25 cellular contexts compared by ENCODE assay signal in the genomic region with DNA sequence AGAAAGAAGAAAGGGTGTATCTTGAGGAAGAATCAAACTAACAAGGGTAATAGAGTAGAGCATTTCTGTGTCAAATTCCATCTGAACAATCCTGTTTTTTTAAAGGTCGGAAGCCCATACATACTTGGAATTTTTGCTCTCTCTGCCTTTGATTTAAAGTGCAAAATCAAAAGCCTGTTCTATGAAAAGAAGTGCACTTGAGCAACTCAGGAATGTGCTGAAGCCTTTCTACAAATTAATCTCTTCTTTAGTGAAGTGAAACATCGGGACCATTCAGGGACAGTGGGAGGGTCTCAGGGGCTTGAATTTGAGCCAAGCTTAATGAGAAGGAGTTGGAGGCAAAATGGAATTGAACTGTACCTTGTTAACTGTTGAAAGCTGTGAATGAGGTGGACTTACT.
DNase-seq lines count a peak whose midpoint lies in the region; ATAC-seq and TF ChIP-seq lines count a peak whose summit lies in the region.
"Had no signal": no experiment of that assay in that cellular context is flagged by ENCODE, and none has a peak within 500 bp of the region (broad histone marks: within the 10 kb centered on the region; RNA-seq: fewer than 3 reads in every experiment).

No MANE protein-coding gene starts in this region.

- H3K4me3 ChIP-seq in kidney epithelial cell (ENCODE audit: low read depth, low read length) (no peak overlapping the region), ovary (no peak overlapping the region)
- H3K4me3 ChIP-seq in naive thymus-derived CD4-positive, alpha-beta T cell (ENCODE audit: low read length): no peak overlapping the region
- H3K4me3 ChIP-seq: K562, Peyer's patch, skin epidermis had no signal

- no peak overlapping the region for H3K27ac ChIP-seq in naive thymus-derived CD4-positive, alpha-beta T cell (ENCODE audit: low read depth, low read length)
- no peak overlapping the region for H3K27ac ChIP-seq in ovary
- H3K27ac ChIP-seq: Peyer's patch, skin epidermis had no signal

- no peak for TF ChIP-seq EP300 in ovary (IDR thresholded peaks at IDR 0.05)

- in situ Hi-C loops in Caki2 (cut with HindIII; ENCODE audit: low pct_unique_long_range_greater_than_20kb, low sequenced_read_pairs): no loop called here

- 0 to 7% (median 3%) methylated on average over 2 of the region's 2 CpGs for WGBS in ovary, 3 donors

- no peaks in the 10 kb centered on the region for H3K27me3 Mint-ChIP-seq in osteocyte (ENCODE audit: unreplicated experiment)
- H3K27me3 Mint-ChIP-seq in naive thymus-derived CD4-positive, alpha-beta T cell: no peaks in the 10 kb centered on the region
- H3K27me3 Mint-ChIP-seq in T-helper 2 cell treated with Interferon-gamma antibody and Interleukin-4, amounts not matched to agents 5 μg/mL and 100 μg/mL, for 36 hours (ENCODE audit: low read depth): no peaks in the 10 kb centered on the region
- H3K27me3 Mint-ChIP-seq: dendritic cell treated with granulocyte-macrophage colony-stimulating factor and Interleukin-4, amounts not matched to agents 40 ng/mL and 50 ng/mL, for 4 days had no signal

- no peaks in the 10 kb centered on the region for H3K9me3 Mint-ChIP-seq in osteocyte (ENCODE audit: unreplicated experiment)
- H3K9me3 Mint-ChIP-seq in naive thymus-derived CD4-positive, alpha-beta T cell: peaks cover 0 to 41% (median 7%) of the 10 kb centered on the region in 11 donors
- peaks cover 29% of the 10 kb centered on the region for H3K9me3 Mint-ChIP-seq in T-helper 2 cell treated with Interferon-gamma antibody and Interleukin-4, amounts not matched to agents 5 μg/mL and 100 μg/mL, for 36 hours
- H3K9me3 Mint-ChIP-seq: brain had no signal

- intact Hi-C loops in naive thymus-derived CD4-positive, alpha-beta T cell (cut with micrococcal nuclease): no loop called here
- intact Hi-C loops in ovary (cut with DNase I): no loop called here

- TF ChIP-seq CTCF in kidney epithelial cell (IDR thresholded peaks at IDR 0.05; ENCODE audit: insufficient read depth, low read length, poor library complexity, severe bottlenecking): no peak
- TF ChIP-seq CTCF in osteocyte (IDR thresholded peaks at IDR 0.05): no peak
- no peak for TF ChIP-seq CTCF in ovary (IDR thresholded peaks at IDR 0.05)

- DNase-seq in Caki2 (ENCODE audit: low read depth): peak; percentile 14
- DNase-seq in amniotic epithelial cell (ENCODE audit: low read depth): peak; percentile 47
- DNase-seq in kidney epithelial cell (ENCODE audit: low read depth): peak; percentile 32
- DNase-seq in osteocyte (ENCODE audit: extremely low spot score, unreplicated experiment): no peak
- no peak for DNase-seq in naive thymus-derived CD4-positive, alpha-beta T cell
- no peak for DNase-seq in stimulated activated CD4-positive, alpha-beta T cell treated with anti-CD3 and anti-CD28 coated beads, Interleukin-2, amount 100 ng/mL, for 48 hours
- no peak for DNase-seq in ovary
- no peak for DNase-seq in T-helper 2 cell treated with Interferon-gamma antibody and Interleukin-4, amounts not matched to agents 5 μg/mL and 100 μg/mL, for 36 hours (ENCODE audit: low spot score)
- DNase-seq: C1 segment of cervical spinal cord; DMS 273 treated with DMSO at 0.1 percent for 48 hours; foreskin fibroblast; left ventricle myocardium superior; NCI-H1930; NK-92 treated with Interleukin-12 subunit alpha and Interleukin-12 subunit beta, amount 100 ng/mL, for 24 hours; Peyer's patch; stimulated activated CD4-positive, alpha-beta T cell treated with anti-CD3 and anti-CD28 coated beads, Interleukin-4, amount 100 ng/mL, for 1 hour; T1000 had no signal

- no peak overlapping the region for H3K4me3 Mint-ChIP-seq in osteocyte (ENCODE audit: unreplicated experiment)
- no peak overlapping the region for H3K4me3 Mint-ChIP-seq in naive thymus-derived CD4-positive, alpha-beta T cell
- no peak overlapping the region for H3K4me3 Mint-ChIP-seq in T-helper 2 cell treated with Interferon-gamma antibody and Interleukin-4, amounts not matched to agents 5 μg/mL and 100 μg/mL, for 36 hours
- H3K4me3 Mint-ChIP-seq: activated T-helper 1 cell treated with anti-CD3 and anti-CD28 coated beads, Interleukin-12 subunit alpha, Interleukin-12 subunit beta, Interleukin-2, Interleukin-4 antibody, amounts not matched to agents 30 ng/mL and 10 ng/mL and 1 ng/mL, durations not matched to agents 14 hours and 24 hours and 36 hours; dendritic cell treated with granulocyte-macrophage colony-stimulating factor and Interleukin-4, amounts not matched to agents 40 ng/mL and 50 ng/mL, for 4 days had no signal

- CTCF ChIA-PET in naive thymus-derived CD4-positive, alpha-beta T cell (lab: Charles Lee): no interaction called here

- no peaks in the 10 kb centered on the region for H3K4me1 ChIP-seq in naive thymus-derived CD4-positive, alpha-beta T cell (ENCODE audit: control insufficient read depth in 2 of 2, insufficient read depth in 2 of 2, low read length in 2 of 2)
- H3K4me1 ChIP-seq in ovary (ENCODE audit: insufficient read depth): no peaks in the 10 kb centered on the region
- H3K4me1 ChIP-seq: Peyer's patch had no signal

- H3K9me3 ChIP-seq in naive thymus-derived CD4-positive, alpha-beta T cell (ENCODE audit: control insufficient read depth in 2 of 3, low read length in 3 of 3): no peaks in the 10 kb centered on the region
- H3K9me3 ChIP-seq in ovary: no peaks in the 10 kb centered on the region

- H3K36me3 ChIP-seq in kidney epithelial cell (ENCODE audit: control insufficient read depth, insufficient read depth, low read length): no peaks in the 10 kb centered on the region
- H3K36me3 ChIP-seq in naive thymus-derived CD4-positive, alpha-beta T cell (ENCODE audit: control insufficient read depth in 2 of 3, insufficient read depth in 3 of 3, low read length in 3 of 3): no peaks in the 10 kb centered on the region
- H3K36me3 ChIP-seq in ovary: no peaks in the 10 kb centered on the region
- H3K36me3 ChIP-seq: Peyer's patch had no signal

- POLR2A ChIA-PET in naive thymus-derived CD4-positive, alpha-beta T cell (lab: Charles Lee): no interaction called here

- no peak for ATAC-seq in naive thymus-derived CD4-positive, alpha-beta T cell
- ATAC-seq: activated CD4-positive, CD25-positive, alpha-beta regulatory T cell treated with anti-CD3 and anti-CD28 coated beads, Interleukin-2, amount 50 U/mL, for 24 hours; activated naive CD4-positive, alpha-beta T cell treated with anti-CD3 and anti-CD28 coated beads, Interleukin-2, amount 50 U/mL, for 72 hours; HCT116; K562; left ventricle myocardium superior had no signal

- no peak for TF ChIP-seq POLR2A in ovary (IDR thresholded peaks at IDR 0.05)

- H3K27me3 ChIP-seq in kidney epithelial cell (ENCODE audit: control insufficient read depth, insufficient read depth, low read length) (no peaks in the 10 kb centered on the region), ovary (no peaks in the 10 kb centered on the region)
- H3K27me3 ChIP-seq in naive thymus-derived CD4-positive, alpha-beta T cell (ENCODE audit: control insufficient read depth in 2 of 2, insufficient read depth in 2 of 2, low read length in 2 of 2): no peaks in the 10 kb centered on the region
- H3K27me3 ChIP-seq: Peyer's patch had no signal

- no peaks in the 10 kb centered on the region for H3K36me3 Mint-ChIP-seq in osteocyte (ENCODE audit: unreplicated experiment)
- H3K36me3 Mint-ChIP-seq in naive thymus-derived CD4-positive, alpha-beta T cell: no peaks in the 10 kb centered on the region
- no peaks in the 10 kb centered on the region for H3K36me3 Mint-ChIP-seq in T-helper 2 cell treated with Interferon-gamma antibody and Interleukin-4, amounts not matched to agents 5 μg/mL and 100 μg/mL, for 36 hours (ENCODE audit: low read depth)
- H3K36me3 Mint-ChIP-seq: brain had no signal

- peaks cover 31% of the 10 kb centered on the region for H3K4me1 Mint-ChIP-seq in osteocyte (ENCODE audit: unreplicated experiment)
- H3K4me1 Mint-ChIP-seq in naive thymus-derived CD4-positive, alpha-beta T cell: no peaks in the 10 kb centered on the region
- no peaks in the 10 kb centered on the region for H3K4me1 Mint-ChIP-seq in T-helper 2 cell treated with Interferon-gamma antibody and Interleukin-4, amounts not matched to agents 5 μg/mL and 100 μg/mL, for 36 hours (ENCODE audit: low read depth)

- peak overlapping the region; percentile 9 for H3K27ac Mint-ChIP-seq in osteocyte (ENCODE audit: unreplicated experiment)
- H3K27ac Mint-ChIP-seq in naive thymus-derived CD4-positive, alpha-beta T cell: no peak overlapping the region
- no peak overlapping the region for H3K27ac Mint-ChIP-seq in T-helper 2 cell treated with Interferon-gamma antibody and Interleukin-4, amounts not matched to agents 5 μg/mL and 100 μg/mL, for 36 hours
- H3K27ac Mint-ChIP-seq: activated naive CD4-positive, alpha-beta T cell treated with anti-CD3 and anti-CD28 coated beads, Interleukin-2, amount 50 U/mL, for 72 hours; activated T-helper 1 cell treated with anti-CD3 and anti-CD28 coated beads, Interleukin-12 subunit alpha, Interleukin-12 subunit beta, Interleukin-2, Interleukin-4 antibody, amounts not matched to agents 30 ng/mL and 10 ng/mL and 1 ng/mL, durations not matched to agents 14 hours and 24 hours and 36 hours; dendritic cell treated with granulocyte-macrophage colony-stimulating factor and Interleukin-4, amounts not matched to agents 40 ng/mL and 50 ng/mL, for 4 days had no signal

Comparison
In these comparisons a context has a peak if more than half of its experiments do, and no peak if none do; other contexts are left out.
1. DNase-seq: peak in Caki2 (single experiment), amniotic epithelial cell (single experiment) and kidney epithelial cell (single experiment); none in osteocyte (single experiment), naive thymus-derived CD4-positive, alpha-beta T cell (0 of 9), stimulated activated CD4-positive, alpha-beta T cell treated with anti-CD3 and anti-CD28 coated beads, Interleukin-2, amount 100 ng/mL, for 48 hours (0 of 2), ovary (0 of 5) and T-helper 2 cell treated with Interferon-gamma antibody and Interleukin-4, amounts not matched to agents 5 μg/mL and 100 μg/mL, for 36 hours (single experiment).